ENCODE assay signal across 28 cellular contexts in the genomic region with DNA sequence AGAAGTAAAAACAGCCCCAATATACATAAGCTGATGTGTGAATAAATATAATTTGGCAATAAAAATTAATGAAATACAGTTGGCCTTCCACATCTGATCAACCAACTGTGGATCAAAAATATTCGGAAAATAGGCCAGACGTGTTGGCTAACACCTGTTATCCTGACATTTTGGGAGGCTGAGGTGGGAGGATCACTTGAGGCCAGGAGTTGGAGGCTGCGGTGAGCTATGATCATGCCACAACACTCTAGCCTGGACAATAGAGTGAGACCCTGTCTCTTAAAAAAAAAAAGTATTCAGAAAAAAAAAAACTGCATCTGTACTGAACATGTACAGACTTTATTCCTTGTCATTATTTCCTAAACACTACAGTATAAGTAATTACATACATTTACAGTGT.
"Had no signal": no experiment of that assay in that cellular context is flagged by ENCODE, and none has a peak within 500 bp of the region (broad histone marks: within the 10 kb centered on the region; RNA-seq: fewer than 3 reads in every experiment).

No MANE protein-coding gene starts in this region.

- H3K4me1 ChIP-seq: suprapubic skin, testis, thyroid gland, tibial nerve, transverse colon, upper lobe of left lung, uterus had no signal

- FAIRE-seq: urothelium cell line had no signal

- H3K4me1 Mint-ChIP-seq: stimulated activated effector memory CD8-positive, alpha-beta T cell treated with anti-CD3 and anti-CD28 coated beads, Interleukin-12 subunit alpha, Interleukin-12 subunit beta, amount 100 ng/mL, for 72 hours; stimulated activated naive B cell treated with anti-CD40 and anti-IgM and Interleukin-4, amounts not matched to agents 10 μg/mL and 1 μg/mL and 100 μg/mL, for 72 hours had no signal

- H3K4me3 Mint-ChIP-seq: stimulated activated effector memory CD8-positive, alpha-beta T cell treated with anti-CD3 and anti-CD28 coated beads, Interleukin-12 subunit alpha, Interleukin-12 subunit beta, amount 100 ng/mL, for 72 hours; stimulated activated memory B cell treated with anti-CD40 and anti-IgM and Interleukin-4, amounts not matched to agents 10 μg/mL and 1 μg/mL and 100 μg/mL, for 72 hours; stimulated activated naive B cell treated with anti-CD40 and anti-IgM and Interleukin-4, amounts not matched to agents 10 μg/mL and 1 μg/mL and 100 μg/mL, for 72 hours; stimulated activated naive CD8-positive, alpha-beta T cell treated with anti-CD3 and anti-CD28 coated beads, Interleukin-15, amount 100 ng/mL, for 72 hours; stimulated activated naive CD8-positive, alpha-beta T cell treated with anti-CD3 and anti-CD28 coated beads, Interleukin-15, Interleukin-2, amounts not matched to agents 100 ng/mL and 50 ng/mL, for 24 hours had no signal

- ATAC-seq: stimulated activated effector memory CD8-positive, alpha-beta T cell treated with anti-CD3 and anti-CD28 coated beads, Interleukin-12 subunit alpha, Interleukin-12 subunit beta, amount 100 ng/mL, for 72 hours; stimulated activated memory B cell treated with anti-CD40 and anti-IgM and Interleukin-4, amounts not matched to agents 10 μg/mL and 1 μg/mL and 100 μg/mL, for 72 hours; stimulated activated naive B cell treated with anti-CD40 and anti-IgM and Interleukin-4, amounts not matched to agents 10 μg/mL and 1 μg/mL and 100 μg/mL, for 72 hours; stimulated activated naive CD8-positive, alpha-beta T cell treated with anti-CD3 and anti-CD28 coated beads, Interleukin-15, amount 100 ng/mL, for 72 hours; stimulated activated naive CD8-positive, alpha-beta T cell treated with anti-CD3 and anti-CD28 coated beads, Interleukin-15, Interleukin-2, amounts not matched to agents 100 U/mL and 50 U/mL, for 24 hours; upper lobe of right lung had no signal

- H3K27ac ChIP-seq: stomach, suprapubic skin, testis, thoracic aorta, thyroid gland, tibial artery, tibial nerve, transverse colon, upper lobe of left lung, upper lobe of right lung, uterus, vagina had no signal

- H3K27ac Mint-ChIP-seq: stimulated activated effector memory CD8-positive, alpha-beta T cell treated with anti-CD3 and anti-CD28 coated beads, Interleukin-12 subunit alpha, Interleukin-12 subunit beta, amount 100 ng/mL, for 72 hours; stimulated activated memory B cell treated with anti-CD40 and anti-IgM and Interleukin-4, amounts not matched to agents 10 μg/mL and 1 μg/mL and 100 μg/mL, for 72 hours; stimulated activated naive B cell treated with anti-CD40 and anti-IgM and Interleukin-4, amounts not matched to agents 10 μg/mL and 1 μg/mL and 100 μg/mL, for 72 hours; stimulated activated naive CD8-positive, alpha-beta T cell treated with anti-CD3 and anti-CD28 coated beads, Interleukin-15, amount 100 ng/mL, for 72 hours; stimulated activated naive CD8-positive, alpha-beta T cell treated with anti-CD3 and anti-CD28 coated beads, Interleukin-15, Interleukin-2, amounts not matched to agents 100 ng/mL and 50 ng/mL, for 24 hours had no signal

- H3K4me3 ChIP-seq: stomach, suprapubic skin, testis, thoracic aorta, thyroid gland, tibial artery, tibial nerve, transverse colon, upper lobe of left lung, upper lobe of right lung, uterus, vagina had no signal

- H3K27me3 ChIP-seq: stomach, suprapubic skin, testis, thyroid gland, tibial artery, tibial nerve, transverse colon, upper lobe of left lung, upper lobe of right lung, uterus, vagina had no signal

- H3K9me3 ChIP-seq: stomach, suprapubic skin, testis, thoracic aorta, thyroid gland, tibial artery, tibial nerve, transverse colon, upper lobe of left lung, upper lobe of right lung, uterus, vagina had no signal

- H3K36me3 ChIP-seq: uterus had no signal

- H3K9me3 Mint-ChIP-seq: stimulated activated effector memory CD8-positive, alpha-beta T cell treated with anti-CD3 and anti-CD28 coated beads, Interleukin-12 subunit alpha, Interleukin-12 subunit beta, amount 100 ng/mL, for 72 hours; stimulated activated memory B cell treated with anti-CD40 and anti-IgM and Interleukin-4, amounts not matched to agents 10 μg/mL and 1 μg/mL and 100 μg/mL, for 72 hours; stimulated activated naive B cell treated with anti-CD40 and anti-IgM and Interleukin-4, amounts not matched to agents 10 μg/mL and 1 μg/mL and 100 μg/mL, for 72 hours; stimulated activated naive CD8-positive, alpha-beta T cell treated with anti-CD3 and anti-CD28 coated beads, Interleukin-15, amount 100 ng/mL, for 72 hours; stimulated activated naive CD8-positive, alpha-beta T cell treated with anti-CD3 and anti-CD28 coated beads, Interleukin-15, Interleukin-2, amounts not matched to agents 100 ng/mL and 50 ng/mL, for 24 hours had no signal

- DNase-seq: stimulated activated CD4-positive, alpha-beta T cell treated with anti-CD3 and anti-CD28 coated beads, Interleukin-2, amount 100 ng/mL, for 48 hours; stimulated activated CD4-positive, alpha-beta T cell treated with anti-CD3 and anti-CD28 coated beads, Interleukin-4, amount 100 ng/mL, for 1 hour; stimulated activated CD4-positive, alpha-beta T cell treated with anti-CD3 and anti-CD28 coated beads, Interleukin-4, amount 100 ng/mL, for 24 hours; stimulated activated CD4-positive, alpha-beta T cell treated with anti-CD3 and anti-CD28 coated beads, Interleukin-4, amount 100 ng/mL, for 4 hours; stimulated activated CD8-positive, alpha-beta memory T cell treated with anti-CD3 and anti-CD28 coated beads, Interleukin-4, amount 100 ng/mL, for 48 hours; stimulated activated naive B cell treated with anti-CD40 and anti-IgM and Interleukin-4, amounts not matched to agents 10 μg/mL and 1 μg/mL and 100 μg/mL, for 72 hours; stimulated activated naive CD4-positive, alpha-beta T cell; stimulated activated naive CD4-positive, alpha-beta T cell treated with Interleukin-2 at 50 U/mL for 16 hours; stimulated activated naive CD8-positive, alpha-beta T cell treated with anti-CD3 and anti-CD28 coated beads, Interleukin-15, amount 100 ng/mL, for 72 hours; stimulated activated naive CD8-positive, alpha-beta T cell treated with anti-CD3 and anti-CD28 coated beads, Interleukin-15, Interleukin-2, amounts not matched to agents 100 U/mL and 50 U/mL, for 24 hours; stomach; substantia nigra; testis; thyroid gland; tibial artery; transverse colon; trophoblast cell; upper lobe of left lung; upper lobe of right lung; uterus had no signal

- H3K27me3 Mint-ChIP-seq: stimulated activated memory B cell treated with anti-CD40 and anti-IgM and Interleukin-4, amounts not matched to agents 10 μg/mL and 1 μg/mL and 100 μg/mL, for 72 hours; stimulated activated naive B cell treated with anti-CD40 and anti-IgM and Interleukin-4, amounts not matched to agents 10 μg/mL and 1 μg/mL and 100 μg/mL, for 72 hours; stimulated activated naive CD8-positive, alpha-beta T cell treated with anti-CD3 and anti-CD28 coated beads, Interleukin-15, amount 100 ng/mL, for 72 hours; stimulated activated naive CD8-positive, alpha-beta T cell treated with anti-CD3 and anti-CD28 coated beads, Interleukin-15, Interleukin-2, amounts not matched to agents 100 ng/mL and 50 ng/mL, for 24 hours had no signal
